1 cellular context compared by ENCODE assay signal in the genomic region with DNA sequence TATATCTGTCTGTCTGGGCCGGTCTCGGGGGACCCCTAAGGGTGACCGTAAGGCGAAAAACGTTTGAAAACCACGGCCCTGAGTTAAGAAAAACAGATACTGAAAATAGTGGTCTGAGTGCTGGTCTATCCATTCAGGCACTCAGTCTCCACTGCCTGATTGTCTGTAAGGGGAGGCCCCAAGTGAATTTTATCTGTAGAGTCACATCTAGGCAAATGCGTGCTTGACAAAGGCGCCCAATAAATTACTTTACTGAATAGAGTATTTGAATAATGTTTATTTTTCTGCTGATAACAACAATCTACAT.
TF ChIP-seq lines count a peak whose summit lies in the region.

No MANE protein-coding gene starts in this region.

TF ChIP-seq in SK-N-SH treated with all-trans-retinoic acid at 6 μM for 48 hours, 23 proteins besides CTCF, POLR2A, EP300 and RAD21 (continued from another document):
- TF ChIP-seq, protein P1, sequence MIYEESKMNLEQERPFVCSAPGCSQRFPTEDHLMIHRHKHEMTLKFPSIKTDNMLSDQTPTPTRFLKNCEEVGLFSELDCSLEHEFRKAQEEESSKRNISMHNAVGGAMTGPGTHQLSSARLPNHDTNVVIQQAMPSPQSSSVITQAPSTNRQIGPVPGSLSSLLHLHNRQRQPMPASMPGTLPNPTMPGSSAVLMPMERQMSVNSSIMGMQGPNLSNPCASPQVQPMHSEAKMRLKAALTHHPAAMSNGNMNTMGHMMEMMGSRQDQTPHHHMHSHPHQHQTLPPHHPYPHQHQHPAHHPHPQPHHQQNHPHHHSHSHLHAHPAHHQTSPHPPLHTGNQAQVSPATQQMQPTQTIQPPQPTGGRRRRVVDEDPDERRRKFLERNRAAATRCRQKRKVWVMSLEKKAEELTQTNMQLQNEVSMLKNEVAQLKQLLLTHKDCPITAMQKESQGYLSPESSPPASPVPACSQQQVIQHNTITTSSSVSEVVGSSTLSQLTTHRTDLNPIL (CRISPR knock-in tag; IDR thresholded peaks at IDR 0.05; ENCODE audit: low read depth) = no peak
- TF ChIP-seq ESRRG (CRISPR knock-in tag; IDR thresholded peaks at IDR 0.05) (no peak), BACH2 (CRISPR knock-in tag; IDR thresholded peaks at IDR 0.05; ENCODE audit: borderline replicate concordance) (no peak)
